ENCODE assay signal across 24 cellular contexts in genomic region chr9:71147368-71147767, GRCh38. TPM values are rescaled to one million over a fixed set of nuclear protein-coding genes. Genes with fewer than 3 reads are reported as not detected.
"Had no signal": no experiment of that assay in that cellular context is flagged by ENCODE, and none has a peak within 500 bp of the region (broad histone marks: within the 10 kb centered on the region; RNA-seq: fewer than 3 reads in every experiment).

No MANE protein-coding gene starts in this region.

- H3K36me3 Mint-ChIP-seq: activated CD8-positive, alpha-beta memory T cell treated with anti-CD3 and anti-CD28 coated beads, Interleukin-2, amount 10 ng/mL, durations not matched to agents 7 days and 5 days; activated naive CD4-positive, alpha-beta T cell treated with anti-CD3 and anti-CD28 coated beads, Interleukin-2, amount 50 U/mL, for 72 hours; T-cell had no signal

- H3K27ac ChIP-seq: brain microvascular endothelial cell, KMS-11, SK-N-MC had no signal

- H3K4me2 ChIP-seq: KMS-11 had no signal

- H3K36me3 ChIP-seq: brain microvascular endothelial cell had no signal

- H3K27me3 Mint-ChIP-seq: activated B cell treated with CpG ODN at 0.5 μM for 24 hours; activated CD4-positive, alpha-beta T cell treated with anti-CD3 and anti-CD28 coated beads, Interleukin-2, amount 10 ng/mL, durations not matched to agents 24 days and 14 days; activated CD8-positive, alpha-beta memory T cell treated with anti-CD3 and anti-CD28 coated beads, Interleukin-2, amount 10 ng/mL, durations not matched to agents 7 days and 5 days; activated naive CD8-positive, alpha-beta T cell treated with anti-CD3 and anti-CD28 coated beads, Interleukin-2, amount 50 U/mL, for 24 hours; activated T-cell treated with anti-CD3 and anti-CD28 coated beads, Interleukin-2, amount 50 U/mL, for 24 hours; T-cell had no signal

- H3K27ac Mint-ChIP-seq: activated B cell treated with CpG ODN at 0.5 μM for 24 hours; activated CD4-positive, alpha-beta T cell treated with anti-CD3 and anti-CD28 coated beads, Interleukin-2, amount 10 ng/mL, durations not matched to agents 24 days and 14 days; activated CD8-positive, alpha-beta memory T cell treated with anti-CD3 and anti-CD28 coated beads, Interleukin-2, amount 10 ng/mL, durations not matched to agents 7 days and 5 days; activated naive CD4-positive, alpha-beta T cell treated with anti-CD3 and anti-CD28 coated beads, Interleukin-2, amount 50 U/mL, for 72 hours; activated naive CD8-positive, alpha-beta T cell treated with anti-CD3 and anti-CD28 coated beads, Interleukin-2, amount 50 U/mL, for 24 hours; activated T-cell treated with anti-CD3 and anti-CD28 coated beads, Interleukin-2, amount 50 U/mL, for 24 hours; T-cell had no signal

- DNase-seq: activated B cell treated with CpG ODN at 0.5 μM for 24 hours; activated CD4-positive, alpha-beta T cell treated with anti-CD3 and anti-CD28 coated beads for 1 hour; activated CD4-positive, alpha-beta T cell treated with anti-CD3 and anti-CD28 coated beads, Interleukin-2, amount 10 ng/mL, durations not matched to agents 24 days and 14 days; activated CD4-positive, alpha-beta T cell treated with anti-CD3 and anti-CD28 coated beads, Interleukin-2, amount 50 U/mL, for 48 hours; activated CD8-positive, alpha-beta memory T cell treated with anti-CD3 and anti-CD28 coated beads, Interleukin-2, amount 10 ng/mL, durations not matched to agents 7 days and 5 days; activated effector memory CD4-positive, alpha-beta T cell treated with anti-CD3 and anti-CD28 coated beads, Interleukin-2, amount 50 U/mL, for 16 hours; activated naive CD4-positive, alpha-beta T cell treated with Interleukin-2 at 50 U/mL for 16 hours; activated naive CD8-positive, alpha-beta T cell treated with anti-CD3 and anti-CD28 coated beads, Interleukin-2, amount 50 U/mL, for 24 hours; activated T-cell treated with anti-CD3 and anti-CD28 coated beads, Interleukin-2, amount 50 U/mL, for 24 hours; amniotic stem cell; brain microvascular endothelial cell; cerebellar nuclear complex; NCI-H1092; NCI-H1417; NCI-H2029; NCI-H2107; NCI-H446; NCI-H524; T-cell had no signal

- ATAC-seq: activated CD8-positive, alpha-beta memory T cell treated with anti-CD3 and anti-CD28 coated beads, Interleukin-2, amount 10 ng/mL, durations not matched to agents 7 days and 5 days; activated naive CD4-positive, alpha-beta T cell treated with anti-CD3 and anti-CD28 coated beads, Interleukin-2, amount 50 U/mL, for 72 hours; activated naive CD8-positive, alpha-beta T cell treated with anti-CD3 and anti-CD28 coated beads, Interleukin-2, amount 50 U/mL, for 24 hours; T-cell had no signal

- H3K4me3 Mint-ChIP-seq: activated B cell treated with CpG ODN at 0.5 μM for 24 hours; activated CD4-positive, alpha-beta T cell treated with anti-CD3 and anti-CD28 coated beads, Interleukin-2, amount 10 ng/mL, durations not matched to agents 24 days and 14 days; activated CD8-positive, alpha-beta memory T cell treated with anti-CD3 and anti-CD28 coated beads, Interleukin-2, amount 10 ng/mL, durations not matched to agents 7 days and 5 days; activated naive CD8-positive, alpha-beta T cell treated with anti-CD3 and anti-CD28 coated beads, Interleukin-2, amount 50 U/mL, for 24 hours; activated T-cell treated with anti-CD3 and anti-CD28 coated beads, Interleukin-2, amount 50 U/mL, for 24 hours; T-cell had no signal

- H3K27me3 ChIP-seq: brain microvascular endothelial cell had no signal

- H3K4me3 ChIP-seq: SK-N-MC had no signal

- H3K4me1 Mint-ChIP-seq: activated B cell treated with CpG ODN at 0.5 μM for 24 hours; activated CD4-positive, alpha-beta T cell treated with anti-CD3 and anti-CD28 coated beads, Interleukin-2, amount 10 ng/mL, durations not matched to agents 24 days and 14 days; activated CD8-positive, alpha-beta memory T cell treated with anti-CD3 and anti-CD28 coated beads, Interleukin-2, amount 10 ng/mL, durations not matched to agents 7 days and 5 days; activated naive CD8-positive, alpha-beta T cell treated with anti-CD3 and anti-CD28 coated beads, Interleukin-2, amount 50 U/mL, for 24 hours; T-cell had no signal

RNA-seq across cellular contexts. Expression of gene TRPM3, which starts 25.9 kb away (rescaled TPM):
- total RNA-seq: activated B cell treated with CpG ODN at 0.5 μM for 24 hours; activated CD4-positive, alpha-beta T cell treated with anti-CD3 and anti-CD28 coated beads, Interleukin-2, amount 10 ng/mL, durations not matched to agents 24 days and 14 days; activated CD8-positive, alpha-beta memory T cell treated with anti-CD3 and anti-CD28 coated beads, Interleukin-2, amount 10 ng/mL, durations not matched to agents 7 days and 5 days; RPMI7951; T-cell; T-helper 2 cell treated with Interferon-gamma antibody and Interleukin-4, amounts not matched to agents 100 ng/mL and 5 ng/mL, for 36 hours had no signal
